ENCODE assay signal across 9 cellular contexts in the genomic region with DNA sequence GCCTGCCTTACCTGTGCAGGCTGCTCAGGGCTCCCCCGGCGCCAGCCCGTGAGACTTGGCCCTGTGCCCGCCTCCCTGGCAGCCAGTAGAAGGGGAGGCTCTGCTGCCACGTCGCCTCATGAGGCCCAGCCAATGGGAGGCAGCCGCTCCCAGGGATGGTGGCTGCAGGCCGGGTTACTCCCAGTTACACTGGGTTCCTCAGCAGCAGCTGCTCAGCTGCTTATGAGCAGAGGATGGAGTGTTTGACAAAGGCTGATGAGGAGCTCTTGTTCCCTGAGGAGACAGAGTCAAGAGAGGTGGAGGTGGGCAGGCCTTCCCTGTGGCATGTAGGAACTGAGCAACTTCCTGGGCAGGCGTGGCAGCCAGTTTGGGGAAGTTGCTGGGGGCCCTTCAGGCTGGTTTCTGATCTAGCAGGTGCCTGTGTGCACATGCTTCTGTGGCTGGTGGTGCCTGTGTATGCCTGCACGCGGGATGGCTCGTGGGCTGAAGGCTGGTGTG. TPM values are rescaled to one million over a fixed set of nuclear protein-coding genes. Genes with fewer than 3 reads are reported as not detected.
DNase-seq lines count a peak whose midpoint lies in the region; ATAC-seq and TF ChIP-seq lines count a peak whose summit lies in the region.
"Had no signal": no experiment of that assay in that cellular context is flagged by ENCODE, and none has a peak within 500 bp of the region (broad histone marks: within the 10 kb centered on the region; RNA-seq: fewer than 3 reads in every experiment).

No MANE protein-coding gene starts in this region.

- intact Hi-C loops in cardiac septum (cut with DNase I) (no loop called here), vagina (cut with DNase I) (no loop called here)

- TF ChIP-seq CTCF in MM.1S (IDR thresholded peaks at IDR 0.05; ENCODE audit: low read length) (no peak), vagina (IDR thresholded peaks at IDR 0.05) (no peak)

- H3K4me1 ChIP-seq in MM.1S (ENCODE audit: low read length) (peaks cover 21% of the 10 kb centered on the region), vagina (peaks cover 9% of the 10 kb centered on the region)

- H3K9ac ChIP-seq in MM.1S (ENCODE audit: low read length) = peak overlapping the region; percentile 60; the same call in 1 of the 2 replicates

- no peaks in the 10 kb centered on the region for H3K9me2 ChIP-seq in MM.1S (replicated peaks; ENCODE audit: insufficient read depth, low read length)

- peak overlapping the region; percentile 76 for H3K4me2 ChIP-seq in MM.1S (ENCODE audit: low read depth, low read length)

- no peaks in the 10 kb centered on the region for H4K20me1 ChIP-seq in MM.1S (ENCODE audit: insufficient read depth, low read length)

- H2AFZ ChIP-seq in MM.1S (ENCODE audit: low read length) = peak overlapping the region; percentile 85

- H3K36me3 ChIP-seq in MM.1S (replicated peaks; ENCODE audit: insufficient read depth, low read length) = no peaks in the 10 kb centered on the region
- peaks cover 0 to 9% of the 10 kb centered on the region in 2 donors for H3K36me3 ChIP-seq in vagina
- H3K36me3 ChIP-seq: ovary had no signal

- H3K27me3 ChIP-seq in MM.1S (replicated peaks; ENCODE audit: insufficient read depth, low read length) (no peaks in the 10 kb centered on the region), vagina (no peaks in the 10 kb centered on the region)
- H3K27me3 ChIP-seq: ovary had no signal

- peak; percentile 65 for ATAC-seq in GM19025 (IDR thresholded peaks at IDR 0.05; ENCODE audit: low read depth, unreplicated experiment)
- ATAC-seq in HG03025 (IDR thresholded peaks at IDR 0.05; ENCODE audit: low FRiP score, unreplicated experiment) = no peak

- H3K27ac ChIP-seq in MM.1S (ENCODE audit: low read length) = peak overlapping the region; percentile 75
- H3K27ac ChIP-seq in vagina = peak overlapping the region; percentile 56
- H3K27ac ChIP-seq: ovary had no signal

- peaks cover 22% of the 10 kb centered on the region for H3K79me2 ChIP-seq in MM.1S (ENCODE audit: low read length)

- TF ChIP-seq POLR2A in vagina (IDR thresholded peaks at IDR 0.05) = no peak

- H3F3A ChIP-seq in MM.1S (ENCODE audit: insufficient read depth, low read length) = peaks cover 4% of the 10 kb centered on the region; the same call in 1 of the 2 replicates

- DNase-seq in COLO668 (lab: John Stamatoyannopoulos, UW; ENCODE audit: unreplicated experiment) (peak; percentile 100), MM.1S (peak; percentile 65), SIG-M5 treated with dmso at 0.1 percent for 504 hours (lab: John Stamatoyannopoulos, UW; ENCODE audit: unreplicated experiment) (peak; percentile 84), cardiac septum (ENCODE audit: low spot score) (peak; percentile 92), vagina (ENCODE audit: extremely low spot score in 2 of 2) (no peak), inferior parietal cortex (ENCODE audit: extremely low spot score) (no peak)

- no peaks in the 10 kb centered on the region for H3K9me3 ChIP-seq in MM.1S (replicated peaks; ENCODE audit: insufficient read depth, low read length)
- H3K9me3 ChIP-seq in vagina = no peaks in the 10 kb centered on the region
- H3K9me3 ChIP-seq: ovary had no signal

- H3K4me3 ChIP-seq in MM.1S (ENCODE audit: low read length) (peak overlapping the region; percentile 40; the same call in 1 of the 2 replicates), vagina (no peak overlapping the region)
- H3K4me3 ChIP-seq: ovary had no signal

RNA-seq across cellular contexts. Expression of gene MFSD2A, which starts 5.6 kb away (rescaled TPM):
- 1.00 TPM for total RNA-seq in cardiac septum
- total RNA-seq in vagina = 56.0 TPM

RNA-seq across cellular contexts. Expression of gene MYCL, which starts 58.8 kb away (rescaled TPM):
- 0.35 TPM for total RNA-seq in cardiac septum
- 17.2 TPM for total RNA-seq in vagina

Comparison
In these comparisons a context has a peak if more than half of its experiments do, and no peak if none do; other contexts are left out.
1. DNase-seq: peak in COLO668 (single experiment), MM.1S (single experiment), SIG-M5 treated with dmso at 0.1 percent for 504 hours (single experiment) and cardiac septum (single experiment); none in vagina (0 of 2) and inferior parietal cortex (single experiment).
2. RNA of gene MFSD2A, which starts 5.6 kb away (total RNA-seq): 56.0 TPM in vagina (single experiment); 1.00 TPM in cardiac septum (single experiment); every median in the first group is over 10 times any median in the second.
3. RNA of gene MYCL, which starts 58.8 kb away (total RNA-seq): 17.2 TPM in vagina (single experiment); 0.35 TPM in cardiac septum (single experiment); every median in the first group is over 10 times any median in the second.